Comparison of ENCODE assay signal across 24 cellular contexts in the genomic region with DNA sequence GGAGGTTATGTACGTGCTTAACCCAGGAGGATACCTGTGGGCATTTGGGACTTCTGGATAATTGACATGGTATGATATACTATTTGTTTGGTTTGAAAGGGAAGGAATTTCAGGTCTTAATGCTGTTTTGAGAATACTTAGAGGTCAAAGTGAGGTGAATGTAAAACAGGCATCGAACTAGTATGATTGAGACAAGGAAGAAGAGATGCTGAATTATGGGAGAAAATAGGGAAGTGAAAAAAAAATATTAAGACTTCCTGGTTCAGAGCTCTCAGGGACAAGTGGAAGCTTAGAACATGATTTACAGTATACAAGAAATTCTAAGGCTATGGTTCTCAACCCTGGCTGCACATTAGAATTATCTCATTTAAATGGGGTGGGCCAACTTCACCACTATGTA.
"Had no signal": no experiment of that assay in that cellular context is flagged by ENCODE, and none has a peak within 500 bp of the region (broad histone marks: within the 10 kb centered on the region; RNA-seq: fewer than 3 reads in every experiment).

No MANE protein-coding gene starts in this region.

- H3K4me3 ChIP-seq: cardiac muscle cell, lung, sigmoid colon, stomach, upper lobe of left lung had no signal

- H3K27me3 ChIP-seq: cardiac muscle cell, sigmoid colon, stomach, upper lobe of left lung had no signal

- H3K4me3 Mint-ChIP-seq: activated CD4-positive, alpha-beta T cell treated with anti-CD3 and anti-CD28 coated beads, Interleukin-2, amount 10 ng/mL, durations not matched to agents 24 days and 14 days; activated CD8-positive, alpha-beta T cell treated with anti-CD3 and anti-CD28 coated beads for 36 hours; activated naive CD8-positive, alpha-beta T cell treated with anti-CD3 and anti-CD28 coated beads, Interleukin-2, amount 10 ng/mL, durations not matched to agents 7 days and 5 days; activated T-cell treated with anti-CD3 and anti-CD28 coated beads, Interleukin-2, amount 50 U/mL, for 24 hours; nephron; stimulated activated effector memory CD8-positive, alpha-beta T cell treated with anti-CD3 and anti-CD28 coated beads, Interleukin-12 subunit alpha, Interleukin-12 subunit beta, amount 100 ng/mL, for 72 hours had no signal

- H3K4me1 ChIP-seq: sigmoid colon had no signal

- ATAC-seq: activated CD8-positive, alpha-beta T cell treated with anti-CD3 and anti-CD28 coated beads for 36 hours; left lobe of liver; stimulated activated effector memory CD8-positive, alpha-beta T cell treated with anti-CD3 and anti-CD28 coated beads, Interleukin-12 subunit alpha, Interleukin-12 subunit beta, amount 100 ng/mL, for 72 hours had no signal

- H3K9me3 ChIP-seq: sigmoid colon, stomach, upper lobe of left lung had no signal

- DNase-seq: activated CD4-positive, alpha-beta T cell treated with anti-CD3 and anti-CD28 coated beads, Interleukin-2, amount 10 ng/mL, durations not matched to agents 24 days and 14 days; activated CD8-positive, alpha-beta T cell treated with anti-CD3 and anti-CD28 coated beads for 36 hours; activated naive CD4-positive, alpha-beta T cell treated with Interleukin-2 at 50 U/mL for 16 hours; activated naive CD8-positive, alpha-beta T cell treated with anti-CD3 and anti-CD28 coated beads, Interleukin-2, amount 10 ng/mL, durations not matched to agents 7 days and 5 days; activated T-cell treated with anti-CD3 and anti-CD28 coated beads, Interleukin-2, amount 50 U/mL, for 24 hours; amygdala; dermis blood vessel endothelial cell; effector memory CD4-positive, alpha-beta T cell; foreskin fibroblast; glutamatergic neuron; hypothalamus; islet precursor cell; nucleus accumbens; sigmoid colon; stimulated activated CD4-positive, alpha-beta T cell treated with anti-CD3 and anti-CD28 coated beads, Interleukin-4, amount 100 ng/mL, for 24 hours; stomach; T1000; upper lobe of left lung had no signal

- H3K9me3 Mint-ChIP-seq: activated CD4-positive, alpha-beta T cell treated with anti-CD3 and anti-CD28 coated beads, Interleukin-2, amount 10 ng/mL, durations not matched to agents 24 days and 14 days; activated CD8-positive, alpha-beta T cell treated with anti-CD3 and anti-CD28 coated beads for 36 hours; activated naive CD8-positive, alpha-beta T cell treated with anti-CD3 and anti-CD28 coated beads, Interleukin-2, amount 10 ng/mL, durations not matched to agents 7 days and 5 days; activated T-cell treated with anti-CD3 and anti-CD28 coated beads, Interleukin-2, amount 50 U/mL, for 24 hours; activated T-helper 2 cell treated with anti-CD3 and anti-CD28 coated beads, Interferon-gamma antibody, Interleukin-2, Interleukin-4, amounts not matched to agents 10 μg/mL and 5 μg/mL and 100 μg/mL, durations not matched to agents 14 hours and 24 hours and 36 hours; nephron; stimulated activated effector memory CD8-positive, alpha-beta T cell treated with anti-CD3 and anti-CD28 coated beads, Interleukin-12 subunit alpha, Interleukin-12 subunit beta, amount 100 ng/mL, for 72 hours had no signal

- H3K27ac ChIP-seq: cardiac muscle cell, sigmoid colon, stomach, upper lobe of left lung had no signal

- H3K36me3 Mint-ChIP-seq: activated naive CD8-positive, alpha-beta T cell treated with anti-CD3 and anti-CD28 coated beads, Interleukin-2, amount 10 ng/mL, durations not matched to agents 7 days and 5 days; stimulated activated effector memory CD8-positive, alpha-beta T cell treated with anti-CD3 and anti-CD28 coated beads, Interleukin-12 subunit alpha, Interleukin-12 subunit beta, amount 100 ng/mL, for 72 hours had no signal

- H3K27ac Mint-ChIP-seq: activated CD4-positive, alpha-beta T cell treated with anti-CD3 and anti-CD28 coated beads, Interleukin-2, amount 10 ng/mL, durations not matched to agents 24 days and 14 days; activated CD8-positive, alpha-beta T cell treated with anti-CD3 and anti-CD28 coated beads for 36 hours; activated naive CD8-positive, alpha-beta T cell treated with anti-CD3 and anti-CD28 coated beads, Interleukin-2, amount 10 ng/mL, durations not matched to agents 7 days and 5 days; activated T-cell treated with anti-CD3 and anti-CD28 coated beads, Interleukin-2, amount 50 U/mL, for 24 hours; activated T-helper 2 cell treated with anti-CD3 and anti-CD28 coated beads, Interferon-gamma antibody, Interleukin-2, Interleukin-4, amounts not matched to agents 10 μg/mL and 5 μg/mL and 100 μg/mL, durations not matched to agents 14 hours and 24 hours and 36 hours; nephron; stimulated activated effector memory CD8-positive, alpha-beta T cell treated with anti-CD3 and anti-CD28 coated beads, Interleukin-12 subunit alpha, Interleukin-12 subunit beta, amount 100 ng/mL, for 72 hours had no signal

- H3K27me3 Mint-ChIP-seq: activated CD4-positive, alpha-beta T cell treated with anti-CD3 and anti-CD28 coated beads, Interleukin-2, amount 10 ng/mL, durations not matched to agents 24 days and 14 days; activated CD8-positive, alpha-beta T cell treated with anti-CD3 and anti-CD28 coated beads for 36 hours; activated T-cell treated with anti-CD3 and anti-CD28 coated beads, Interleukin-2, amount 50 U/mL, for 24 hours had no signal

- H3K4me1 Mint-ChIP-seq: nephron; stimulated activated effector memory CD8-positive, alpha-beta T cell treated with anti-CD3 and anti-CD28 coated beads, Interleukin-12 subunit alpha, Interleukin-12 subunit beta, amount 100 ng/mL, for 72 hours had no signal

- H3K36me3 ChIP-seq: cardiac muscle cell, sigmoid colon, stomach, upper lobe of left lung had no signal
